ENCODE assay signal across 22 cellular contexts in the genomic region with DNA sequence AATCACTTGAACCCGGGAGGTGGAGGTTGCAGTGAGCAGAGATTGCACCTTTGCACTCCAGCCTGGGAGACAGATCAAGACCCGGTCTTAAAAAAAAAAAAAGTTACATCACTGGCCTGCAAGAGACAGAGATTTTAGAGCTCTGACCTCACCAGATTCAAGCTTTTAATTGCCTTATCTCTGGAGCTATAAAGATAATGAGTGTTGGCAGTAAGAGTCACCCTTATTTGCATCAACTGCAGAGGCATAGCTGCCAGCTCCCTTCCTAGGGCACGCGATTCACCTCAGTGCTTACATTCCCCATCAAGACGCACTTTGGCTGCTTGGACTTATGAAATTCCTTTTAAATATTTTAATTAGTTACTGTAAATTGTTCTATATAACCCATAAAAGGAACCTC. TPM values are rescaled to one million over a fixed set of nuclear protein-coding genes. Genes with fewer than 3 reads are reported as not detected.
"Had no signal": no experiment of that assay in that cellular context is flagged by ENCODE, and none has a peak within 500 bp of the region (broad histone marks: within the 10 kb centered on the region; RNA-seq: fewer than 3 reads in every experiment).

No MANE protein-coding gene starts in this region.

- H3K36me3 ChIP-seq: tibial artery had no signal

- H3K4me1 ChIP-seq: tibial artery had no signal

- H3K27ac ChIP-seq: tibial artery had no signal

- H3K4me3 ChIP-seq: tibial artery had no signal

- H3K9me3 ChIP-seq: tibial artery had no signal

- DNase-seq: activated B cell treated with CpG ODN at 0.5 μM for 24 hours; activated CD4-positive, alpha-beta memory T cell treated with anti-CD3 and anti-CD28 coated beads for 36 hours; activated CD4-positive, alpha-beta T cell treated with anti-CD3 and anti-CD28 coated beads for 4 hours; activated T-cell treated with anti-CD3 and anti-CD28 coated beads for 4 hours; amniotic stem cell; dermis blood vessel endothelial cell; effector memory CD4-positive, alpha-beta T cell; foreskin fibroblast; hypothalamus; islet precursor cell; mammary epithelial cell; midbrain; nephron progenitor cell; nucleus accumbens; posterior cingulate gyrus; stimulated activated CD4-positive, alpha-beta T cell treated with anti-CD3 and anti-CD28 coated beads, Interleukin-12 subunit alpha, Interleukin-12 subunit beta, amount 100 ng/mL, for 4 hours; stimulated activated CD4-positive, alpha-beta T cell treated with anti-CD3 and anti-CD28 coated beads, Interleukin-1b, Interleukin-23, amount 100 ng/mL, for 48 hours; stimulated activated CD8-positive, alpha-beta memory T cell treated with anti-CD3 and anti-CD28 coated beads, Interleukin-4, amount 100 ng/mL, for 48 hours; stimulated activated naive CD4-positive, alpha-beta T cell; tibial artery had no signal

RNA-seq across cellular contexts. Expression of gene SPATA4, which starts 12.5 kb away (rescaled TPM):
- total RNA-seq: activated B cell treated with CpG ODN at 0.5 μM for 24 hours; activated CD4-positive, alpha-beta memory T cell treated with anti-CD3 and anti-CD28 coated beads for 36 hours; activated T-helper 1 cell treated with anti-CD3 and anti-CD28 coated beads, Interleukin-12 subunit alpha, Interleukin-12 subunit beta, Interleukin-2, Interleukin-4 antibody, amounts not matched to agents 30 ng/mL and 10 ng/mL and 1 ng/mL, durations not matched to agents 14 hours and 24 hours and 36 hours; dermis blood vessel endothelial cell; glomerular endothelial cell had no signal
